ENCODE assay signal across 1 cellular context in genomic region chr3:107239703-107240102, GRCh38.
TF ChIP-seq lines count a peak whose summit lies in the region.

No MANE protein-coding gene starts in this region.

TF ChIP-seq in SK-N-SH, 30 proteins besides CTCF, POLR2A, EP300 and RAD21 (continued from another document):
- no peak for TF ChIP-seq ZBTB33 (IDR thresholded peaks at IDR 0.05; ENCODE audit: borderline replicate concordance, low read depth)
- TF ChIP-seq TAF1 (IDR thresholded peaks at IDR 0.05; ENCODE audit: borderline replicate concordance, low read depth, low read length): no peak
TF ChIP-seq in SK-N-SH: peak in this region for 0.
